In the genomic region with DNA sequence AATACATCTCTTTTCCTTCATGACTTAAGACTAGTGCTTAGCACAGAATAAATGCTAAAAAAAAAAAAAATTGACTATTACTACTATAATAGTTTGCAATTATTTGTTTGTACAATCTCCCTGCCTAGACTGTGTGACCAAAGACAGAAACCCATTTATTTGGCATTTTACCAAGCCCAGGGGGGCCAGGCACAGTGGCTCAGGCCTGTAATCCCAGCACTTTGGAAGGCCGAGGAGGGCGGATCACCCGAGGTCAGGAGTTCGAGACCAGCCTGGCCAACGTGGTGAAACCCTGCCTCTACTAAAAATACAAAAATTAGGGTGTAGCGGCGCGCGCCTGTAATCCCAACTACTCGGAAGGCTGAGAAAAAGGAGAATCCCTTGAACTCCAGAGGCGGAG, we compare ENCODE assay signal across 9 cellular contexts. TPM values are rescaled to one million over a fixed set of nuclear protein-coding genes. Genes with fewer than 3 reads are reported as not detected.
DNase-seq lines count a peak whose midpoint lies in the region; ATAC-seq and TF ChIP-seq lines count a peak whose summit lies in the region.
"Had no signal": no experiment of that assay in that cellular context is flagged by ENCODE, and none has a peak within 500 bp of the region (broad histone marks: within the 10 kb centered on the region; RNA-seq: fewer than 3 reads in every experiment).

No MANE protein-coding gene starts in this region.

- in situ Hi-C loops in mammary epithelial cell (cut with MboI; ENCODE audit: low sequenced_read_pairs in 2 of 2), result no loop called here

- intact Hi-C loops in mammary epithelial cell (cut with micrococcal nuclease), result loop anchor here (10.0 kb wide), 2 partner anchors 259 to 299 kb away; no protein-coding TSS in a partner anchor
- intact Hi-C loops in naive thymus-derived CD4-positive, alpha-beta T cell (cut with micrococcal nuclease), result loop anchor here in 1 of 2 donors (5.0 to 10.0 kb wide), 6 partner anchors 332 to 1447 kb away; a partner anchor contains a TSS

- H3K9me3 Mint-ChIP-seq in naive thymus-derived CD4-positive, alpha-beta T cell, result no peaks in the 10 kb centered on the region

- peaks cover 32 to 76% (median 56%) of the 10 kb centered on the region in 7 donors for H3K4me1 Mint-ChIP-seq in naive thymus-derived CD4-positive, alpha-beta T cell

- peak overlapping the region; percentile 77 for H3K4me2 ChIP-seq in mammary epithelial cell (ENCODE audit: insufficient read depth, low read depth, low read length)

- no TSS peak for BruUV-seq in mammary epithelial cell (replicated peaks; lab: Mats Ljungman, UMichigan)

- TF ChIP-seq CTCF in AG10803 (conservative IDR thresholded peaks at IDR 0.05; ENCODE audit: low read length) (no peak), mammary epithelial cell (conservative IDR thresholded peaks at IDR 0.05 in 1 of 2, IDR thresholded peaks at IDR 0.05 in 1 of 2; ENCODE audit: extremely low read depth in 1 of 2, insufficient read depth in 1 of 2, low read depth in 1 of 2, low read length in 2 of 2) (no peak)

- peak overlapping the region; percentile 88 to 99 (median 98) for H3K4me3 Mint-ChIP-seq in naive thymus-derived CD4-positive, alpha-beta T cell

- no peak overlapping the region for H2AFZ ChIP-seq in mammary epithelial cell (ENCODE audit: low read depth, low read length)

- DNase-seq in AG10803 (ENCODE audit: low read depth) (no peak), mammary epithelial cell (no peak), NCI-H2196 treated with DMSO at 0.1 percent for 48 hours (lab: John Stamatoyannopoulos, UW; ENCODE audit: unreplicated experiment) (no peak), DMS79 (lab: John Stamatoyannopoulos, UW) (no peak)
- DNase-seq in naive thymus-derived CD4-positive, alpha-beta T cell, result no peak
- DNase-seq: activated CD8-positive, alpha-beta memory T cell treated with anti-CD3 and anti-CD28 coated beads for 24 hours had no signal

- H3K27ac ChIP-seq in HUES64 (ENCODE audit: low read depth, low read length) (no peak overlapping the region), mammary epithelial cell (ENCODE audit: insufficient read depth, low read depth, low read length) (peak overlapping the region; percentile 48)
- H3K27ac ChIP-seq in naive thymus-derived CD4-positive, alpha-beta T cell (ENCODE audit: low read depth, low read length), result peak overlapping the region; percentile 82

- peak overlapping the region; percentile 96 for H3K4me3 ChIP-seq in AG10803 (ENCODE audit: low read length)
- peak overlapping the region; percentile 75 for H3K4me3 ChIP-seq in HUES64 (ENCODE audit: low read length)
- peak overlapping the region; percentile 84 to 94 (median 84) for H3K4me3 ChIP-seq in mammary epithelial cell (replicated peaks in 1 of 3; ENCODE audit: insufficient read depth in 1 of 3, low read depth in 2 of 3, low read length in 3 of 3)
- peak overlapping the region; percentile 66 for H3K4me3 ChIP-seq in naive thymus-derived CD4-positive, alpha-beta T cell (ENCODE audit: low read length)

- H3K27me3 Mint-ChIP-seq in naive thymus-derived CD4-positive, alpha-beta T cell, result no peaks in the 10 kb centered on the region

- WGBS in HUES64, result 85% methylated on average over 11 of the region's 11 CpGs
- WGBS in mammary epithelial cell (ENCODE audit: low coverage, missing lambda C conversion rate), result 28% methylated on average over 3 of the region's 11 CpGs

- H3K27ac Mint-ChIP-seq in naive thymus-derived CD4-positive, alpha-beta T cell, result peak overlapping the region; percentile 52 to 97 (median 83)

- H3K36me3 Mint-ChIP-seq in naive thymus-derived CD4-positive, alpha-beta T cell, result peaks cover 2 to 13% (median 4%) of the 10 kb centered on the region in 5 donors

- H3K9me3 ChIP-seq in HUES64 (ENCODE audit: insufficient read depth, low read depth, low read length), result no peaks in the 10 kb centered on the region
- H3K9me3 ChIP-seq in mammary epithelial cell (replicated peaks; ENCODE audit: insufficient read depth, low read length), result no peaks in the 10 kb centered on the region
- H3K9me3 ChIP-seq in naive thymus-derived CD4-positive, alpha-beta T cell (ENCODE audit: control insufficient read depth in 2 of 3, low read length in 3 of 3), result no peaks in the 10 kb centered on the region

- H3K27me3 ChIP-seq in HUES64 (ENCODE audit: insufficient read depth, low read length) (no peaks in the 10 kb centered on the region), mammary epithelial cell (ENCODE audit: insufficient read depth, low read length) (no peaks in the 10 kb centered on the region)
- no peaks in the 10 kb centered on the region for H3K27me3 ChIP-seq in naive thymus-derived CD4-positive, alpha-beta T cell (ENCODE audit: control insufficient read depth in 2 of 2, insufficient read depth in 2 of 2, low read length in 2 of 2)

- H3K9ac ChIP-seq in HUES64 (ENCODE audit: low read depth, low read length) (peak overlapping the region; percentile 94; the same call in 1 of the 2 replicates), mammary epithelial cell (ENCODE audit: insufficient read depth, low read length) (no peak overlapping the region)

- dilution Hi-C loops in mammary epithelial cell (cut with HindIII; ENCODE audit: low sequenced_read_pairs), result no loop called here

- POLR2A ChIA-PET in naive thymus-derived CD4-positive, alpha-beta T cell (lab: Charles Lee), result interaction anchor here (0.7 to 5.2 kb wide), 4 partner anchors 8 to 17 kb away, joined by 3 to 59 read pairs (median 9); a partner anchor contains a TSS

- peaks cover 31% of the 10 kb centered on the region for H3K4me1 ChIP-seq in HUES64 (ENCODE audit: insufficient read depth, low read length)
- peaks cover 21% of the 10 kb centered on the region for H3K4me1 ChIP-seq in mammary epithelial cell (ENCODE audit: insufficient read depth, low read length)
- H3K4me1 ChIP-seq in naive thymus-derived CD4-positive, alpha-beta T cell (ENCODE audit: control insufficient read depth in 2 of 2, insufficient read depth in 2 of 2, low read length in 2 of 2), result peaks cover 14 to 16% of the 10 kb centered on the region in 2 donors

- no peak for ATAC-seq in naive thymus-derived CD4-positive, alpha-beta T cell
- ATAC-seq in HG02642 (IDR thresholded peaks at IDR 0.05; ENCODE audit: poor library complexity, unreplicated experiment) (no peak), GM19452 (IDR thresholded peaks at IDR 0.05; ENCODE audit: unreplicated experiment) (no peak)

- H3K79me2 ChIP-seq in mammary epithelial cell (ENCODE audit: insufficient read depth, low read length), result peaks cover 97% of the 10 kb centered on the region

- peaks cover 20% of the 10 kb centered on the region for H3K36me3 ChIP-seq in HUES64 (ENCODE audit: insufficient read depth, low read length)
- H3K36me3 ChIP-seq in mammary epithelial cell (ENCODE audit: insufficient read depth, low read length), result no peaks in the 10 kb centered on the region
- H3K36me3 ChIP-seq in naive thymus-derived CD4-positive, alpha-beta T cell (ENCODE audit: control insufficient read depth in 2 of 3, insufficient read depth in 3 of 3, low read length in 3 of 3), result peaks cover 0 to 18% (median 0%) of the 10 kb centered on the region in 3 experiments

- H4K20me1 ChIP-seq in mammary epithelial cell (ENCODE audit: insufficient read depth, low read length), result no peaks in the 10 kb centered on the region

- CTCF ChIA-PET in mammary epithelial cell (lab: Charles Lee; ENCODE audit: low non-redundant PET), result no interaction called here
- CTCF ChIA-PET in naive thymus-derived CD4-positive, alpha-beta T cell (lab: Charles Lee), result interaction anchor here (1.5 kb wide), 1 partner anchor 16 kb away, joined by 7 read pairs; no protein-coding TSS in a partner anchor

RNA-seq across cellular contexts. Expression of a gene that starts 1.4 kb away (rescaled TPM):
- polyA plus RNA-seq in HUES64 (2013, experiment 1 of 2), result 17.1 TPM
- polyA plus RNA-seq in HUES64 (2013, experiment 2 of 2), result 18.6 TPM
- 10 to 100 TPM; 18.2 to 22.0 TPM for total RNA-seq in mammary epithelial cell
- 10.4 TPM for polyA plus RNA-seq in mammary epithelial cell
- polyA minus RNA-seq in mammary epithelial cell, result 13.2 TPM
- total RNA-seq in naive thymus-derived CD4-positive, alpha-beta T cell, result 10 to 100 TPM; 24.9 to 43.2 (median 34.5) TPM
- 10 to 100 TPM; 15.0 to 18.9 TPM for polyA plus RNA-seq in naive thymus-derived CD4-positive, alpha-beta T cell

RNA-seq across cellular contexts. Expression of a gene that starts 1.5 kb away (rescaled TPM):
- 22.0 TPM for polyA plus RNA-seq in HUES64 (2013, experiment 1 of 2)
- polyA plus RNA-seq in HUES64 (2013, experiment 2 of 2), result 26.8 TPM
- 10 to 100 TPM; 34.2 to 53.7 TPM for total RNA-seq in mammary epithelial cell
- 23.5 TPM for polyA plus RNA-seq in mammary epithelial cell
- polyA minus RNA-seq in mammary epithelial cell, result 13.5 TPM
- total RNA-seq in naive thymus-derived CD4-positive, alpha-beta T cell, result 10 to 100 TPM; 13.3 to 30.1 (median 26.3) TPM
- polyA plus RNA-seq in naive thymus-derived CD4-positive, alpha-beta T cell, result 10 to 100 TPM; 23.4 to 26.0 TPM

RNA-seq across cellular contexts. Expression of a gene that starts 17.8 kb away (rescaled TPM):
- 14.9 TPM for polyA plus RNA-seq in HUES64 (2013, experiment 1 of 2)
- polyA plus RNA-seq in HUES64 (2013, experiment 2 of 2), result 15.7 TPM
- 10 to 100 TPM in 1 of 2 donors, 1 to 10 TPM in 1; 6.8 to 11.2 TPM for total RNA-seq in mammary epithelial cell
- polyA plus RNA-seq in mammary epithelial cell, result 9.2 TPM
- 4.5 TPM for polyA minus RNA-seq in mammary epithelial cell
- total RNA-seq in naive thymus-derived CD4-positive, alpha-beta T cell, result 10 to 100 TPM in 1 of 5 experiments, 1 to 10 TPM in 3, under 1 TPM in 1; 0.29 to 12.1 (median 1.2) TPM
- 1 to 10 TPM; 4.9 to 6.0 TPM for polyA plus RNA-seq in naive thymus-derived CD4-positive, alpha-beta T cell
